ENCODE assay signal across 8 cellular contexts in genomic region chr19:39970674-39971379, GRCh38.
DNase-seq lines count a peak whose midpoint lies in the region; ATAC-seq and TF ChIP-seq lines count a peak whose summit lies in the region.

PSMC4 (plus strand) TSS chr19:39971165; CDS start chr19:39971203, 38 bp downstream.

- ATAC-seq in GM18870 (IDR thresholded peaks at IDR 0.05; ENCODE audit: unreplicated experiment) (peak; percentile 93), HG03139 (IDR thresholded peaks at IDR 0.05; ENCODE audit: unreplicated experiment) (peak; percentile 92)

- POLR2A ChIA-PET in AG04449 (lab: Yijun Ruan, JAX), result interaction anchor here (0.6 to 1.9 kb wide), 13 partner anchors 9 to 530 kb away, joined by 3 to 9 read pairs (median 3); partner anchors contain the start of genes FBL, ZNF546 and ZNF780B

- TF ChIP-seq CTCF in AG04449 (IDR thresholded peaks at IDR 0.05; ENCODE audit: insufficient read depth, low read length, missing control alignments) (peak; percentile 86), WI38 (IDR thresholded peaks at IDR 0.05; ENCODE audit: low read depth, low read length) (peak; percentile 51), cardiac fibroblast (IDR thresholded peaks at IDR 0.05; ENCODE audit: low read depth, low read length) (peak; percentile 81)

- peak within 1 kb of the TSS; percentile 96 for H3K4me3 ChIP-seq in AG04449 (ENCODE audit: low read depth, low read length)
- peak within 1 kb of the TSS; percentile 96 for H3K4me3 ChIP-seq in WI38 (ENCODE audit: low read depth, low read length)
- peak within 1 kb of the TSS; percentile 88 to 91 for H3K4me3 ChIP-seq in cardiac fibroblast (replicated peaks in 1 of 2; ENCODE audit: low read depth in 2 of 2, low read length in 2 of 2)

- CTCF ChIA-PET in AG04449 (lab: Yijun Ruan, JAX), result interaction anchor here (0.7 to 3.8 kb wide), 19 partner anchors 9 to 419 kb away, joined by 3 to 53 read pairs (median 4); partner anchors contain the start of genes DYRK1B, FBL and ZNF546

- peak; percentile 96 for DNase-seq in AG04449 (ENCODE audit: low read depth, low spot score)
- peak; percentile 100 for DNase-seq in NCI-H2227 (lab: John Stamatoyannopoulos, UW; ENCODE audit: unreplicated experiment)
- peak; percentile 99 for DNase-seq in cardiac fibroblast (ENCODE audit: low read depth in 2 of 2)
- peak; percentile 99 for DNase-seq in iPS-NIHi7 (ENCODE audit: extremely low spot score)
- peak; percentile 96 for DNase-seq in smooth muscle cell of the brain vasculature (ENCODE audit: low read depth, low spot score)

Comparison
In these comparisons a context has a peak if more than half of its experiments do, and no peak if none do; other contexts are left out.
1. Peak in every context shown above with its lines: DNase-seq, ATAC-seq and H3K4me3 ChIP-seq.